Comparison of ENCODE assay signal across 12 cellular contexts in genomic region chr19:35139618-35139943, GRCh38. TPM values are rescaled to one million over a fixed set of nuclear protein-coding genes. Genes with fewer than 3 reads are reported as not detected.
A peak's percentile ranks its signal among the peaks of the same experiment; 100 is the strongest.
DNase-seq lines count a peak whose midpoint lies in the region; ATAC-seq, FAIRE-seq and TF ChIP-seq lines count a peak whose summit lies in the region.
"Had no signal": no experiment of that assay in that cellular context is flagged by ENCODE, and none has a peak within 500 bp of the region (broad histone marks: within the 10 kb centered on the region; RNA-seq: fewer than 3 reads in every experiment).

No MANE protein-coding gene starts in this region.

- H3K4me1 ChIP-seq in GM12878 (ENCODE audit: control insufficient read depth, insufficient read depth, low read length) (peaks cover 17% of the 10 kb centered on the region), tibial nerve (peaks cover 0 to 77% (median 46%) of the 10 kb centered on the region in 4 donors)

- no peaks in the 10 kb centered on the region for H3K9me3 Mint-ChIP-seq in neural crest cell
- H3K9me3 Mint-ChIP-seq: activated naive CD4-positive, alpha-beta T cell treated with anti-CD3 and anti-CD28 coated beads, Interleukin-2, amount 50 U/mL, for 72 hours; naive B cell had no signal

- H3K4me1 Mint-ChIP-seq in neural crest cell: peaks cover 66% of the 10 kb centered on the region

- H3K36me3 ChIP-seq in GM12878 (ENCODE audit: control insufficient read depth in 2 of 2, insufficient read depth in 2 of 2, low read length in 1 of 2): no peaks in the 10 kb centered on the region
- H3K36me3 ChIP-seq in tibial nerve: no peaks in the 10 kb centered on the region

- H3K4me3 ChIP-seq in GM12878: no peak overlapping the region
- H3K4me3 ChIP-seq in fibroblast of the aortic adventitia (ENCODE audit: low read depth, low read length): peak overlapping the region; percentile 38
- peak overlapping the region; percentile 48 to 62 (median 54) for H3K4me3 ChIP-seq in tibial nerve

- 55% methylated on average over 18 of the region's 18 CpGs for WGBS in GM12878 (ENCODE audit: insufficient coverage, insufficient replicate concordance, low lambda C conversion rate, missing lambda C conversion rate)
- 28 to 33% methylated on average over 18 of the region's 18 CpGs for WGBS in tibial nerve, 2 donors

- TF ChIP-seq EP300 in GM12878 (IDR thresholded peaks at IDR 0.05; ENCODE audit: borderline replicate concordance in 1 of 2, control insufficient read depth in 1 of 2, low read depth in 2 of 2, low read length in 2 of 2) (no peak), tibial nerve (IDR thresholded peaks at IDR 0.05) (peak; percentile 12 to 73)

- H3K27me3 ChIP-seq in GM12878 (replicated peaks in 1 of 2; ENCODE audit: control insufficient read depth in 2 of 2, insufficient read depth in 2 of 2, low read length in 1 of 2): peaks cover 0 to 5% of the 10 kb centered on the region in 2 experiments; a peak in 1 of 4 replicates
- no peaks in the 10 kb centered on the region for H3K27me3 ChIP-seq in tibial nerve

- peaks cover 38% of the 10 kb centered on the region for H3K27me3 Mint-ChIP-seq in neural crest cell (ENCODE audit: low read depth)

- H3K4me3 Mint-ChIP-seq in neural crest cell: peak overlapping the region; percentile 84
- H3K4me3 Mint-ChIP-seq: activated CD8-positive, alpha-beta T cell treated with anti-CD3 and anti-CD28 coated beads, Interleukin-2, amount 10 ng/mL, durations not matched to agents 7 days and 5 days had no signal

- no TSS peak for BruUV-seq in GM12878 (replicated peaks; lab: Mats Ljungman, UMichigan)

- H2AFZ ChIP-seq in GM12878 (ENCODE audit: control insufficient read depth, low read depth, low read length): no peak overlapping the region

- no peaks in the 10 kb centered on the region for H3K36me3 Mint-ChIP-seq in neural crest cell (ENCODE audit: low read depth)
- H3K36me3 Mint-ChIP-seq: activated naive CD4-positive, alpha-beta T cell treated with anti-CD3 and anti-CD28 coated beads, Interleukin-2, amount 50 U/mL, for 72 hours; naive B cell had no signal

- TF ChIP-seq RAD21 in GM12878 (IDR thresholded peaks at IDR 0.05; ENCODE audit: insufficient read depth, low read depth, low read length): no peak

- DNase-seq in GM12878 (ENCODE audit: low read depth, low spot score) (no peak), fibroblast of the aortic adventitia (ENCODE audit: low read depth) (no peak), neural crest cell (ENCODE audit: low read depth, low spot score) (no peak), tibial nerve (ENCODE audit: low spot score in 2 of 2) (no peak), KG1 (lab: John Stamatoyannopoulos, UW) (no peak), T1000 (lab: John Stamatoyannopoulos, UW) (no peak), LoVo (ENCODE audit: low spot score) (no peak)
- DNase-seq: activated CD8-positive, alpha-beta T cell treated with anti-CD3 and anti-CD28 coated beads, Interleukin-2, amount 10 ng/mL, durations not matched to agents 7 days and 5 days; COR-L47; naive B cell had no signal

- no peak overlapping the region for H3K9ac ChIP-seq in GM12878 (ENCODE audit: control insufficient read depth, insufficient read depth, low read length)

- FAIRE-seq in GM12878 (lab: Jason Lieb, UNC): no peak
- FAIRE-seq: endometrium had no signal

- no peaks in the 10 kb centered on the region for H4K20me1 ChIP-seq in GM12878 (ENCODE audit: control insufficient read depth, insufficient read depth)

- RAD21 ChIA-PET in GM12878 (lab: Charles Lee; ENCODE audit: unreplicated experiment): no interaction called here

- intact Hi-C loops in GM12878 (cut with micrococcal nuclease; ENCODE audit: unreplicated experiment): loop anchor here (10.0 kb wide), 1 partner anchor 165 kb away; no protein-coding TSS in a partner anchor

- H3K27ac ChIP-seq in GM12878 (ENCODE audit: control insufficient read depth, insufficient read depth): no peak overlapping the region
- H3K27ac ChIP-seq in tibial nerve: peak overlapping the region; percentile 88 to 99 (median 96)

- SMC1A ChIA-PET in GM12878 (lab: Charles Lee; ENCODE audit: uncharacterized antibody, unreplicated experiment): no interaction called here

- TF ChIP-seq CTCF in GM12878 (IDR thresholded peaks at IDR 0.05 in 2 of 3, conservative IDR thresholded peaks at IDR 0.05 in 1 of 3; ENCODE audit: control insufficient read depth in 2 of 3, extremely low read depth in 1 of 3, insufficient read depth in 1 of 3, low read depth in 3 of 3, low read length in 3 of 3): no peak
- TF ChIP-seq CTCF in fibroblast of the aortic adventitia (IDR thresholded peaks at IDR 0.05; ENCODE audit: insufficient read depth, low read length): no peak
- no peak for TF ChIP-seq CTCF in neural crest cell (conservative IDR thresholded peaks at IDR 0.05)
- no peak for TF ChIP-seq CTCF in tibial nerve (IDR thresholded peaks at IDR 0.05)

- no peaks in the 10 kb centered on the region for H3K79me2 ChIP-seq in GM12878 (ENCODE audit: control insufficient read depth, insufficient read depth, low read length)

- no peak for TF ChIP-seq POLR2A in GM12878 (IDR thresholded peaks at IDR 0.05; ENCODE audit: low read depth, low read length)
- peak; percentile 17 to 31 for TF ChIP-seq POLR2A in tibial nerve (IDR thresholded peaks at IDR 0.05)

- no peak overlapping the region for H3K4me2 ChIP-seq in GM12878 (ENCODE audit: control insufficient read depth, insufficient read depth)

- peak overlapping the region; percentile 92 for H3K27ac Mint-ChIP-seq in neural crest cell (ENCODE audit: unreplicated experiment)
- H3K27ac Mint-ChIP-seq: activated naive CD4-positive, alpha-beta T cell treated with anti-CD3 and anti-CD28 coated beads, Interleukin-2, amount 50 U/mL, for 72 hours had no signal

- in situ Hi-C loops in GM12878 (cut with MboI): loop anchor here (5.0 kb wide), 1 partner anchor 72 kb away; no protein-coding TSS in a partner anchor

- H3K9me3 ChIP-seq in GM12878 (replicated peaks; ENCODE audit: control insufficient read depth, insufficient read depth, low read length) (no peaks in the 10 kb centered on the region), tibial nerve (no peaks in the 10 kb centered on the region)

- CTCF ChIA-PET in GM12878 (lab: Yijun Ruan, JAX): no interaction called here

- ATAC-seq in GM12878: no peak
- ATAC-seq: activated CD8-positive, alpha-beta T cell treated with anti-CD3 and anti-CD28 coated beads, Interleukin-2, amount 10 ng/mL, durations not matched to agents 7 days and 5 days; activated naive CD4-positive, alpha-beta T cell treated with anti-CD3 and anti-CD28 coated beads, Interleukin-2, amount 50 U/mL, for 72 hours had no signal

- POLR2A ChIA-PET in GM12878 (lab: Charles Lee): no interaction called here

RNA-seq across cellular contexts. Expression of gene FXYD1, which starts 1.0 kb away (rescaled TPM):
- not detected in 2 replicates for total RNA-seq in GM12878 (2013; cell fraction: nucleolus; rRNA removed)
- total RNA-seq in GM12878 (2014; rRNA removed) (1.0 TPM in 1 of 2 replicates, not detected in the other), GM12878 (2014; rRNA removed; fragmentation: Illumina TruSeq; extraction: Trizol) (not detected in 2 replicates), GM12878 (2021) (1.2 and 1.4 TPM in 2 replicates), fibroblast of the aortic adventitia (ENCODE audit: low replicate concordance) (2.5 and 6.5 TPM in 2 replicates), neural crest cell (4.2 and 6.5 TPM in 2 replicates), tibial nerve (100 to 1,000 TPM in 1 of 4 donors, 10 to 100 TPM in 3; 72.9 to 193 (median 84.9) TPM)
- polyA plus RNA-seq in GM12878 (2011; ENCODE audit: low read depth): not detected
- polyA plus RNA-seq in GM12878 (2011; rRNA removed) (0.29 and 0.54 TPM in 2 replicates), GM12878 (2014; fragmentation: Illumina TruSeq; extraction: Trizol) (0.34 TPM in 1 of 2 replicates, not detected in the other), GM12878 (2014; fragmentation: Nextera tagmentation; extraction: Ambion mirVana) (not detected), GM12878 (2014; rRNA removed) (0.14 and 0.37 TPM in 2 replicates), GM12878 (2016; fragmentation: Nextera tagmentation; extraction: Ambion mirVana) (under 1 TPM in 1 of 2 experiments, not detected in 1; 0.44 TPM)
- polyA plus RNA-seq in GM12878 (2011; cell fraction: cytosol; rRNA removed): 0.21 and 0.75 TPM in 2 replicates
- 0.82 and 1.0 TPM in 2 replicates for polyA plus RNA-seq in GM12878 (2011; cell fraction: nucleus; rRNA removed)
- polyA plus RNA-seq in GM12878 (2012): 0.29 and 0.37 TPM in 2 replicates
- polyA minus RNA-seq in GM12878 (2011; rRNA and poly(A)+ RNA removed): 0.62 TPM in 1 of 2 replicates, not detected in the other
- polyA minus RNA-seq in GM12878 (2011; cell fraction: cytosol; rRNA and poly(A)+ RNA removed): not detected in 2 replicates
- not detected in 2 replicates for polyA minus RNA-seq in GM12878 (2011; cell fraction: nucleus; rRNA and poly(A)+ RNA removed)

RNA-seq across cellular contexts. Expression of gene FXYD7, which starts 3.5 kb away (rescaled TPM):
- not detected in 2 replicates for total RNA-seq in GM12878 (2013; cell fraction: nucleolus; rRNA removed)
- not detected in 2 replicates for total RNA-seq in GM12878 (2014; rRNA removed)
- not detected in 2 replicates for total RNA-seq in GM12878 (2014; rRNA removed; fragmentation: Illumina TruSeq; extraction: Trizol)
- total RNA-seq in GM12878 (2021): 0.28 TPM in 1 of 2 replicates, not detected in the other
- polyA plus RNA-seq in GM12878 (2011; ENCODE audit: low read depth): not detected
- 0.07 and 0.12 TPM in 2 replicates for polyA plus RNA-seq in GM12878 (2011; rRNA removed)
- 0.28 and 0.40 TPM in 2 replicates for polyA plus RNA-seq in GM12878 (2011; cell fraction: cytosol; rRNA removed)
- polyA plus RNA-seq in GM12878 (2011; cell fraction: nucleus; rRNA removed): 0.53 and 0.67 TPM in 2 replicates
- 0.15 and 0.19 TPM in 2 replicates for polyA plus RNA-seq in GM12878 (2012)
- not detected in 2 replicates for polyA plus RNA-seq in GM12878 (2014; fragmentation: Illumina TruSeq; extraction: Trizol)
- under 1 TPM in 1 of 2 experiments, not detected in 1; 0.07 TPM for polyA plus RNA-seq in GM12878 (2014; fragmentation: Nextera tagmentation; extraction: Ambion mirVana)
- polyA plus RNA-seq in GM12878 (2014; rRNA removed): 0.37 TPM in 1 of 2 replicates, not detected in the other
- polyA plus RNA-seq in GM12878 (2016; fragmentation: Nextera tagmentation; extraction: Ambion mirVana): not detected
- not detected in 2 replicates for polyA minus RNA-seq in GM12878 (2011; rRNA and poly(A)+ RNA removed)
- polyA minus RNA-seq in GM12878 (2011; cell fraction: cytosol; rRNA and poly(A)+ RNA removed): not detected in 2 replicates
- not detected in 2 replicates for polyA minus RNA-seq in GM12878 (2011; cell fraction: nucleus; rRNA and poly(A)+ RNA removed)
- total RNA-seq in fibroblast of the aortic adventitia (ENCODE audit: low replicate concordance): not detected in 2 replicates
- total RNA-seq in neural crest cell: 1.1 and 1.4 TPM in 2 replicates
- 1 to 10 TPM in 3 of 4 donors, not detected in 1; 2.5 to 5.9 (median 5.7) TPM for total RNA-seq in tibial nerve

RNA-seq across cellular contexts. Expression of gene LGI4, which starts 4.7 kb away (rescaled TPM):
- 0.17 TPM in 1 of 2 replicates, not detected in the other for total RNA-seq in GM12878 (2013; cell fraction: nucleolus; rRNA removed)
- total RNA-seq in GM12878 (2014; rRNA removed) (0.16 TPM in 1 of 2 replicates, not detected in the other), GM12878 (2014; rRNA removed; fragmentation: Illumina TruSeq; extraction: Trizol) (not detected in 2 replicates), GM12878 (2021) (0.29 TPM in 1 of 2 replicates, not detected in the other), fibroblast of the aortic adventitia (ENCODE audit: low replicate concordance) (0.09 and 3.7 TPM in 2 replicates), neural crest cell (15.9 and 16.1 TPM in 2 replicates), tibial nerve (100 to 1,000 TPM; 207 to 323 (median 302) TPM)
- not detected for polyA plus RNA-seq in GM12878 (2011; ENCODE audit: low read depth)
- polyA plus RNA-seq in GM12878 (2011; rRNA removed) (0.11 TPM in 1 of 2 replicates, not detected in the other), GM12878 (2014; fragmentation: Illumina TruSeq; extraction: Trizol) (not detected in 2 replicates), GM12878 (2014; fragmentation: Nextera tagmentation; extraction: Ambion mirVana) (not detected), GM12878 (2014; rRNA removed) (not detected in 2 replicates), GM12878 (2016; fragmentation: Nextera tagmentation; extraction: Ambion mirVana) (not detected)
- 0.08 and 0.15 TPM in 2 replicates for polyA plus RNA-seq in GM12878 (2011; cell fraction: cytosol; rRNA removed)
- polyA plus RNA-seq in GM12878 (2011; cell fraction: nucleus; rRNA removed): 0.85 and 0.99 TPM in 2 replicates
- 0.03 and 0.20 TPM in 2 replicates for polyA plus RNA-seq in GM12878 (2012)
- polyA minus RNA-seq in GM12878 (2011; rRNA and poly(A)+ RNA removed): not detected in 2 replicates
- not detected in 2 replicates for polyA minus RNA-seq in GM12878 (2011; cell fraction: cytosol; rRNA and poly(A)+ RNA removed)
- polyA minus RNA-seq in GM12878 (2011; cell fraction: nucleus; rRNA and poly(A)+ RNA removed): not detected in 2 replicates

RNA-seq across cellular contexts. Expression of gene FXYD5, which starts 15.0 kb away (rescaled TPM):
- total RNA-seq in GM12878 (2013; cell fraction: nucleolus; rRNA removed): 52.2 and 59.7 TPM in 2 replicates
- total RNA-seq in GM12878 (2014; rRNA removed) (87.9 and 98.5 TPM in 2 replicates), GM12878 (2014; rRNA removed; fragmentation: Illumina TruSeq; extraction: Trizol) (81.3 and 93.1 TPM in 2 replicates), GM12878 (2021) (94.7 and 106 TPM in 2 replicates), fibroblast of the aortic adventitia (ENCODE audit: low replicate concordance) (11.5 and 59.8 TPM in 2 replicates), neural crest cell (13.3 and 17.0 TPM in 2 replicates), tibial nerve (10 to 100 TPM; 19.9 to 53.4 (median 37.5) TPM)
- 80.1 TPM for polyA plus RNA-seq in GM12878 (2011; ENCODE audit: low read depth)
- polyA plus RNA-seq in GM12878 (2011; rRNA removed) (46.4 and 82.4 TPM in 2 replicates), GM12878 (2014; fragmentation: Illumina TruSeq; extraction: Trizol) (117 and 159 TPM in 2 replicates), GM12878 (2014; fragmentation: Nextera tagmentation; extraction: Ambion mirVana) (10 to 100 TPM; 30.0 to 50.9 TPM), GM12878 (2014; rRNA removed) (63.2 and 73.1 TPM in 2 replicates), GM12878 (2016; fragmentation: Nextera tagmentation; extraction: Ambion mirVana) (100 to 1,000 TPM; 105 to 118 TPM)
- 211 and 223 TPM in 2 replicates for polyA plus RNA-seq in GM12878 (2011; cell fraction: cytosol; rRNA removed)
- polyA plus RNA-seq in GM12878 (2011; cell fraction: nucleus; rRNA removed): 94.1 and 97.6 TPM in 2 replicates
- 141 and 168 TPM in 2 replicates for polyA plus RNA-seq in GM12878 (2012)
- 128 and 219 TPM in 2 replicates for polyA minus RNA-seq in GM12878 (2011; rRNA and poly(A)+ RNA removed)
- polyA minus RNA-seq in GM12878 (2011; cell fraction: cytosol; rRNA and poly(A)+ RNA removed): 99.8 and 105 TPM in 2 replicates
- 31.8 and 51.6 TPM in 2 replicates for polyA minus RNA-seq in GM12878 (2011; cell fraction: nucleus; rRNA and poly(A)+ RNA removed)

RNA-seq across cellular contexts. Expression of gene FXYD3, which starts 24.0 kb away (rescaled TPM):
- not detected in 2 replicates for total RNA-seq in GM12878 (2013; cell fraction: nucleolus; rRNA removed)
- not detected in 2 replicates for total RNA-seq in GM12878 (2014; rRNA removed)
- not detected in 2 replicates for total RNA-seq in GM12878 (2014; rRNA removed; fragmentation: Illumina TruSeq; extraction: Trizol)
- 0.44 and 0.80 TPM in 2 replicates for total RNA-seq in GM12878 (2021)
- not detected for polyA plus RNA-seq in GM12878 (2011; ENCODE audit: low read depth)
- not detected in 2 replicates for polyA plus RNA-seq in GM12878 (2011; rRNA removed)
- polyA plus RNA-seq in GM12878 (2011; cell fraction: cytosol; rRNA removed): not detected in 2 replicates
- not detected in 2 replicates for polyA plus RNA-seq in GM12878 (2011; cell fraction: nucleus; rRNA removed)
- not detected in 2 replicates for polyA plus RNA-seq in GM12878 (2012)
- not detected in 2 replicates for polyA plus RNA-seq in GM12878 (2014; fragmentation: Illumina TruSeq; extraction: Trizol)
- polyA plus RNA-seq in GM12878 (2014; fragmentation: Nextera tagmentation; extraction: Ambion mirVana): under 1 TPM in 1 of 2 experiments, not detected in 1; 0.09 TPM
- polyA plus RNA-seq in GM12878 (2014; rRNA removed): not detected in 2 replicates
- polyA plus RNA-seq in GM12878 (2016; fragmentation: Nextera tagmentation; extraction: Ambion mirVana): not detected
- polyA minus RNA-seq in GM12878 (2011; rRNA and poly(A)+ RNA removed): not detected in 2 replicates
- not detected in 2 replicates for polyA minus RNA-seq in GM12878 (2011; cell fraction: cytosol; rRNA and poly(A)+ RNA removed)
- not detected in 2 replicates for polyA minus RNA-seq in GM12878 (2011; cell fraction: nucleus; rRNA and poly(A)+ RNA removed)
- 1.3 TPM in 1 of 2 replicates, not detected in the other for total RNA-seq in fibroblast of the aortic adventitia (ENCODE audit: low replicate concordance)
- 2.5 and 2.8 TPM in 2 replicates for total RNA-seq in neural crest cell
- total RNA-seq in tibial nerve: 10 to 100 TPM; 10.8 to 33.9 (median 16.6) TPM
- total RNA-seq: activated CD8-positive, alpha-beta T cell treated with anti-CD3 and anti-CD28 coated beads, Interleukin-2, amount 10 ng/mL, durations not matched to agents 7 days and 5 days; activated naive CD4-positive, alpha-beta T cell treated with anti-CD3 and anti-CD28 coated beads, Interleukin-2, amount 50 U/mL, for 72 hours had no signal
